24 cellular contexts compared by ENCODE assay signal in the genomic region with DNA sequence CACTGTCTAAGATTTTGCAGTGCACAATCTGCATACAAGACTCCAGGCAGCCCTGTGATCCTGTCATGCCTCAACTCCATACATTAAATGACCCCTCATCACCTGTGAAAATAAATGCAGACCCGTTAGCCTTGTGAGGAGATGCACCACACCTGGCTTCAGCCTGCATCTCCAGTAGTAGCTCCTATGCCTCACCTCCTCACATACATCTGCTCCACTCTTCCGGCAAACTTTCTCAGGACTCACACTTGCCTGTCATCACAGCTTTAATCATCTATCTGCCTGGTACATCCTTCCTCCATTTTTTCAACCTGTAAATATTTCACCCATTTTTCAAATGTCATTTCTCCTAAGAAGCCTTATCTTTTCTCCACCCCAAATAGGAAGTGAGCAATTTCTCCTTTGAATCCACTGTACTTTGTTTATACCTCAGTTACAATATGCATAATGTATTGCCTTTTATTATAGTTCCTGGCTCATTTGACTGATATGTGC. TPM values are rescaled to one million over a fixed set of nuclear protein-coding genes. Genes with fewer than 3 reads are reported as not detected.
"Had no signal": no experiment of that assay in that cellular context is flagged by ENCODE, and none has a peak within 500 bp of the region (broad histone marks: within the 10 kb centered on the region; RNA-seq: fewer than 3 reads in every experiment).

No MANE protein-coding gene starts in this region.

- H3K4me1 ChIP-seq: esophagus squamous epithelium, gastrocnemius medialis, left lung, lower lobe of right lung had no signal

- H3K36me3 ChIP-seq: esophagus squamous epithelium, gastrocnemius medialis, heart right ventricle, left lung, lower lobe of right lung had no signal

- H3K9me3 ChIP-seq: esophagus squamous epithelium, gastrocnemius medialis, left lung, lower lobe of right lung, mucosa of descending colon had no signal

- DNase-seq: dermis blood vessel endothelial cell; dorsolateral prefrontal cortex; effector CD4-positive, alpha-beta T cell; effector memory CD4-positive, alpha-beta T cell; erythroblast; esophagus squamous epithelium; foreskin fibroblast; foreskin melanocyte; gastrocnemius medialis; glutamatergic neuron; head of caudate nucleus; heart right ventricle; hippocampal formation; left lung; lower lobe of right lung; mesenchymal stem cell; mucosa of descending colon had no signal

- ATAC-seq: esophagus mucosa, gastrocnemius medialis, left lung, mucosa of descending colon had no signal

- H3K27ac ChIP-seq: coronary artery, dorsolateral prefrontal cortex, epithelial cell of prostate, esophagus squamous epithelium, gastrocnemius medialis, heart right ventricle, left lung, lower lobe of right lung had no signal

- H3K27me3 ChIP-seq: dorsolateral prefrontal cortex, esophagus squamous epithelium, gastrocnemius medialis, heart right ventricle, left lung had no signal

- H3K4me3 ChIP-seq: coronary artery, dorsolateral prefrontal cortex, esophagus squamous epithelium, gastrocnemius medialis, heart right ventricle, left lung, lower lobe of right lung, mucosa of descending colon had no signal

RNA-seq across cellular contexts. Expression of a gene that starts 39.3 kb away (rescaled TPM):
- total RNA-seq: dermis blood vessel endothelial cell, glomerular endothelial cell, heart right ventricle, left cardiac atrium, left ventricle myocardium superior, lung microvascular endothelial cell had no signal
